In genomic region chr4:84497220-84497834, GRCh38 we compare ENCODE assay signal across 8 cellular contexts. TPM values are rescaled to one million over a fixed set of nuclear protein-coding genes. Genes with fewer than 3 reads are reported as not detected.
DNase-seq lines count a peak whose midpoint lies in the region; FAIRE-seq and TF ChIP-seq lines count a peak whose summit lies in the region.

No MANE protein-coding gene starts in this region.

- FAIRE-seq in GM12892 (lab: Jason Lieb, UNC) = no peak

- DNase-seq in dermis blood vessel endothelial cell = peak; percentile 11
- DNase-seq in neural crest cell (ENCODE audit: low read depth, low spot score) = no peak
- DNase-seq in GM12892 (ENCODE audit: insufficient read length) = no peak
- DNase-seq in stimulated activated CD4-positive, alpha-beta T cell treated with anti-CD3 and anti-CD28 coated beads, Interleukin-12 subunit alpha, Interleukin-12 subunit beta, amount 100 ng/mL, for 4 hours = no peak
- no peak for DNase-seq in NAMALWA (ENCODE audit: low spot score)
- DNase-seq in COLO668 (lab: John Stamatoyannopoulos, UW; ENCODE audit: unreplicated experiment) = no peak

- no peak for TF ChIP-seq CTCF in neural crest cell (conservative IDR thresholded peaks at IDR 0.05)

- no peaks in the 10 kb centered on the region for H3K9me3 Mint-ChIP-seq in neural crest cell

- H3K4me3 ChIP-seq in BLaER1 (peak overlapping the region; percentile 49), HUES6 (ENCODE audit: low read depth, low read length) (peak overlapping the region; percentile 63)

- H3K27me3 ChIP-seq in BLaER1 (peaks cover 69% of the 10 kb centered on the region), HUES6 (ENCODE audit: control insufficient read depth, insufficient read depth, low read length) (peaks cover 98% of the 10 kb centered on the region)

- H3K27ac Mint-ChIP-seq in neural crest cell (ENCODE audit: unreplicated experiment) = no peak overlapping the region

- peaks cover 12% of the 10 kb centered on the region for H3K36me3 Mint-ChIP-seq in neural crest cell (ENCODE audit: low read depth)

- H3K36me3 ChIP-seq in BLaER1 (no peaks in the 10 kb centered on the region), HUES6 (ENCODE audit: control insufficient read depth, insufficient read depth, low read length) (no peaks in the 10 kb centered on the region)

- H3K9ac ChIP-seq in BLaER1 (no peak overlapping the region), HUES6 (ENCODE audit: low read length) (peak overlapping the region; percentile 42)

- no peak for TF ChIP-seq POLR2A in GM12892 (IDR thresholded peaks at IDR 0.05; ENCODE audit: low read depth, low read length)

- H3K27ac ChIP-seq in BLaER1 (no peak overlapping the region), HUES6 (ENCODE audit: low read depth, low read length) (no peak overlapping the region)

- H3K9me3 ChIP-seq in BLaER1 (peaks cover 83% of the 10 kb centered on the region), HUES6 (ENCODE audit: control insufficient read depth, insufficient read depth, low read depth, low read length) (no peaks in the 10 kb centered on the region)

- H3K4me1 ChIP-seq in BLaER1 = no peaks in the 10 kb centered on the region
- H3K4me1 ChIP-seq in HUES6 (ENCODE audit: control insufficient read depth, insufficient read depth, low read length) = peaks cover 32% of the 10 kb centered on the region

- H3K4me2 ChIP-seq in BLaER1 = no peak overlapping the region

- no peaks in the 10 kb centered on the region for H4K20me1 ChIP-seq in BLaER1

- H3K4me3 Mint-ChIP-seq in neural crest cell = peak overlapping the region; percentile 88

- H3K27me3 Mint-ChIP-seq in neural crest cell (ENCODE audit: low read depth) = peaks cover 95% of the 10 kb centered on the region

- peaks cover 73% of the 10 kb centered on the region for H3K4me1 Mint-ChIP-seq in neural crest cell

RNA-seq across cellular contexts. Expression of gene NKX6-1, which starts 1.8 kb away (rescaled TPM):
- total RNA-seq in dermis blood vessel endothelial cell (not detected in 2 replicates), neural crest cell (19.2 and 21.1 TPM in 2 replicates)
- not detected for polyA plus RNA-seq in GM12892 (2012; ENCODE audit: missing spikeins)

Comparison
In these comparisons a context has a peak if more than half of its experiments do, and no peak if none do; other contexts are left out.
1. RNA of gene NKX6-1, which starts 1.8 kb away (total RNA-seq): 19.2 to 21.1 TPM in neural crest cell; not detected in dermis blood vessel endothelial cell; every median in the first group is over 10 times any median in the second.